Comparison of ENCODE assay signal across 1 cellular context in the genomic region with DNA sequence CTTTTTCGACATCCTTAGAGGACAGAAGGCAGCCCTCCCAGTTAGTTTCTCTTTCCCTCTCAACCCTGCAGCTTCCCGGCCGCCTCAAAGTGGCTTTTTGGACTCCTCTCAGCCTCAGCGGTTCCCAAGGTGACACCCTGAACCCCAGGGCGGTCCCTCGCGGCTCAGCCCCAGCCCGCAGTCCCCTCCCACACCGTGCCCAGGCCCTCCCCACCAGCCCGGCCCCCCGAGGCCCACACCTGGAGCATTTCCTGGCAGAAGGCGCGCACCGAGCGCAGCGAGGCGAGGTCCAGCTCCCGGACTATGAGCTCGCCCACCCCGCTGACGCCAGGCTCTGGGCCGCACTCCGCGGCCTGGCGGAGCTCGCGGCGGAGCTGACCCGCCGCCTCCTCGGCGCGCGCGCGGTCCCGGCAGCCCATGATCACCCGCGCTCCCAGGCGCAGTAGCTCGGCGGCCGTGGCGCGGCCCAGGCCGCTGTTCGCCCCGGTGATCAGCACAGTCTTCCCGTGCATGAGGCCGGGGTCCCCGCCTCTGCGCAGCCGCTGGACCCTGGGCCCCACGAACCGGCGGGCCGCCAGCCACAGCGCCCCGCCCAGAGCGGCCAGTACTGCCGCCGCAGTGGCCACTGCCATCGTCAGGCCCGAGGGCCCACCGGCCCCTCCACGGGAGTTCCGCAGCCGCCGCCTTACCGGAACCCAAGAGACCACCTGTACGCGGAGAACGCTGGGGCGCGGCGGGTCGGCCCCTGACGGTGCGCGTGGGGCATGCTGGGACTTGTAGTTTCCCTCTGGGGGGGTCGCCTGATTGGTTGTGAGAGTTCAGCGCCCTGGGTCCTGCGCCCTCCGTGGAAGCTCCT.
TF ChIP-seq lines count a peak whose summit lies in the region.

A gene with protein sequence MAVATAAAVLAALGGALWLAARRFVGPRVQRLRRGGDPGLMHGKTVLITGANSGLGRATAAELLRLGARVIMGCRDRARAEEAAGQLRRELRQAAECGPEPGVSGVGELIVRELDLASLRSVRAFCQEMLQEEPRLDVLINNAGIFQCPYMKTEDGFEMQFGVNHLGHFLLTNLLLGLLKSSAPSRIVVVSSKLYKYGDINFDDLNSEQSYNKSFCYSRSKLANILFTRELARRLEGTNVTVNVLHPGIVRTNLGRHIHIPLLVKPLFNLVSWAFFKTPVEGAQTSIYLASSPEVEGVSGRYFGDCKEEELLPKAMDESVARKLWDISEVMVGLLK (minus strand): TSS at position 713 of the 856 bp plus-strand sequence. CDS start 81 bp downstream, at position 632.

TF ChIP-seq in HepG2, 621 proteins besides CTCF, POLR2A, EP300 and RAD21 (continued from another document and continues in another):
- TF ChIP-seq, protein P1, sequence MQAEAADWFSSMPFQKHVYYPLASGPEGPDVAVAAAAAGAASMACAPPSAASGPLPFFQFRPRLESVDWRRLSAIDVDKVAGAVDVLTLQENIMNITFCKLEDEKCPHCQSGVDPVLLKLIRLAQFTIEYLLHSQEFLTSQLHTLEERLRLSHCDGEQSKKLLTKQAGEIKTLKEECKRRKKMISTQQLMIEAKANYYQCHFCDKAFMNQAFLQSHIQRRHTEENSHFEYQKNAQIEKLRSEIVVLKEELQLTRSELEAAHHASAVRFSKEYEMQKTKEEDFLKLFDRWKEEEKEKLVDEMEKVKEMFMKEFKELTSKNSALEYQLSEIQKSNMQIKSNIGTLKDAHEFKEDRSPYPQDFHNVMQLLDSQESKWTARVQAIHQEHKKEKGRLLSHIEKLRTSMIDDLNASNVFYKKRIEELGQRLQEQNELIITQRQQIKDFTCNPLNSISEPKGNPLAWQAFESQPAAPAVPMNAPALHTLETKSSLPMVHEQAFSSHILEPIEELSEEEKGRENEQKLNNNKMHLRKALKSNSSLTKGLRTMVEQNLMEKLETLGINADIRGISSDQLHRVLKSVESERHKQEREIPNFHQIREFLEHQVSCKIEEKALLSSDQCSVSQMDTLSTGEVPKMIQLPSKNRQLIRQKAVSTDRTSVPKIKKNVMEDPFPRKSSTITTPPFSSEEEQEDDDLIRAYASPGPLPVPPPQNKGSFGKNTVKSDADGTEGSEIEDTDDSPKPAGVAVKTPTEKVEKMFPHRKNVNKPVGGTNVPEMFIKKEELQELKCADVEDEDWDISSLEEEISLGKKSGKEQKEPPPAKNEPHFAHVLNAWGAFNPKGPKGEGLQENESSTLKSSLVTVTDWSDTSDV (CRISPR knock-in tag; IDR thresholded peaks at IDR 0.05) = no peak
- peak; percentile 92 for TF ChIP-seq ZSCAN21 (CRISPR knock-in tag; IDR thresholded peaks at IDR 0.05; ENCODE audit: borderline replicate concordance)
- no peak; the same call in 1 of the 2 replicates for TF ChIP-seq ZSCAN29 (CRISPR knock-in tag; conservative IDR thresholded peaks at IDR 0.05)
- peak; percentile 65 for TF ChIP-seq MED8 (CRISPR knock-in tag; IDR thresholded peaks at IDR 0.05; ENCODE audit: insufficient replicate concordance)
- TF ChIP-seq, protein P2, sequence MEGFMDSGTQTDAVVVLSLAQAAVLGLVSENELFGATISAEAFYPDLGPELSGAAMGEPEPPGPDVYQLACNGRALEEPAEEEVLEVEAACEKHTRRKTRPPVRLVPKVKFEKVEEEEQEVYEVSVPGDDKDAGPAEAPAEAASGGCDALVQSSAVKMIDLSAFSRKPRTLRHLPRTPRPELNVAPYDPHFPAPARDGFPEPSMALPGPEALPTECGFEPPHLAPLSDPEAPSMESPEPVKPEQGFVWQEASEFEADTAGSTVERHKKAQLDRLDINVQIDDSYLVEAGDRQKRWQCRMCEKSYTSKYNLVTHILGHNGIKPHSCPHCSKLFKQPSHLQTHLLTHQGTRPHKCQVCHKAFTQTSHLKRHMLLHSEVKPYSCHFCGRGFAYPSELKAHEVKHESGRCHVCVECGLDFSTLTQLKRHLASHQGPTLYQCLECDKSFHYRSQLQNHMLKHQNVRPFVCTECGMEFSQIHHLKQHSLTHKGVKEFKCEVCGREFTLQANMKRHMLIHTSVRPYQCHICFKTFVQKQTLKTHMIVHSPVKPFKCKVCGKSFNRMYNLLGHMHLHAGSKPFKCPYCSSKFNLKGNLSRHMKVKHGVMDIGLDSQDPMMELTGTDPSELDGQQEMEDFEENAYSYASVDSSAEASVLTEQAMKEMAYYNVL (CRISPR knock-in tag; IDR thresholded peaks at IDR 0.05; ENCODE audit: borderline replicate concordance) = peak; percentile 90
- no peak for TF ChIP-seq JDP2 (CRISPR knock-in tag; IDR thresholded peaks at IDR 0.05; ENCODE audit: borderline replicate concordance)
- peak; percentile 60; the same call in 1 of the 2 replicates for TF ChIP-seq ZNF160 (CRISPR knock-in tag; IDR thresholded peaks at IDR 0.05)
- TF ChIP-seq KLF15 (CRISPR knock-in tag; IDR thresholded peaks at IDR 0.05; ENCODE audit: borderline replicate concordance) = no peak; the same call in 1 of the 2 replicates
- no peak for TF ChIP-seq MZF1 (CRISPR knock-in tag; IDR thresholded peaks at IDR 0.05; ENCODE audit: borderline replicate concordance)
- TF ChIP-seq, protein P3, sequence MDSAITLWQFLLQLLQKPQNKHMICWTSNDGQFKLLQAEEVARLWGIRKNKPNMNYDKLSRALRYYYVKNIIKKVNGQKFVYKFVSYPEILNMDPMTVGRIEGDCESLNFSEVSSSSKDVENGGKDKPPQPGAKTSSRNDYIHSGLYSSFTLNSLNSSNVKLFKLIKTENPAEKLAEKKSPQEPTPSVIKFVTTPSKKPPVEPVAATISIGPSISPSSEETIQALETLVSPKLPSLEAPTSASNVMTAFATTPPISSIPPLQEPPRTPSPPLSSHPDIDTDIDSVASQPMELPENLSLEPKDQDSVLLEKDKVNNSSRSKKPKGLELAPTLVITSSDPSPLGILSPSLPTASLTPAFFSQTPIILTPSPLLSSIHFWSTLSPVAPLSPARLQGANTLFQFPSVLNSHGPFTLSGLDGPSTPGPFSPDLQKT (CRISPR knock-in tag; IDR thresholded peaks at IDR 0.05; ENCODE audit: borderline replicate concordance) = no peak
- TF ChIP-seq KAT2B (IDR thresholded peaks at IDR 0.05; ENCODE audit: borderline replicate concordance, low read depth, low read length) = no peak
- TF ChIP-seq NCOA5 (CRISPR knock-in tag; IDR thresholded peaks at IDR 0.05) = no peak
- TF ChIP-seq, protein P4, sequence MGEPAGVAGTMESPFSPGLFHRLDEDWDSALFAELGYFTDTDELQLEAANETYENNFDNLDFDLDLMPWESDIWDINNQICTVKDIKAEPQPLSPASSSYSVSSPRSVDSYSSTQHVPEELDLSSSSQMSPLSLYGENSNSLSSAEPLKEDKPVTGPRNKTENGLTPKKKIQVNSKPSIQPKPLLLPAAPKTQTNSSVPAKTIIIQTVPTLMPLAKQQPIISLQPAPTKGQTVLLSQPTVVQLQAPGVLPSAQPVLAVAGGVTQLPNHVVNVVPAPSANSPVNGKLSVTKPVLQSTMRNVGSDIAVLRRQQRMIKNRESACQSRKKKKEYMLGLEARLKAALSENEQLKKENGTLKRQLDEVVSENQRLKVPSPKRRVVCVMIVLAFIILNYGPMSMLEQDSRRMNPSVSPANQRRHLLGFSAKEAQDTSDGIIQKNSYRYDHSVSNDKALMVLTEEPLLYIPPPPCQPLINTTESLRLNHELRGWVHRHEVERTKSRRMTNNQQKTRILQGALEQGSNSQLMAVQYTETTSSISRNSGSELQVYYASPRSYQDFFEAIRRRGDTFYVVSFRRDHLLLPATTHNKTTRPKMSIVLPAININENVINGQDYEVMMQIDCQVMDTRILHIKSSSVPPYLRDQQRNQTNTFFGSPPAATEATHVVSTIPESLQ (CRISPR knock-in tag; conservative IDR thresholded peaks at IDR 0.05) = peak; percentile 65; the same call in 1 of the 2 replicates
- TF ChIP-seq, protein P5, sequence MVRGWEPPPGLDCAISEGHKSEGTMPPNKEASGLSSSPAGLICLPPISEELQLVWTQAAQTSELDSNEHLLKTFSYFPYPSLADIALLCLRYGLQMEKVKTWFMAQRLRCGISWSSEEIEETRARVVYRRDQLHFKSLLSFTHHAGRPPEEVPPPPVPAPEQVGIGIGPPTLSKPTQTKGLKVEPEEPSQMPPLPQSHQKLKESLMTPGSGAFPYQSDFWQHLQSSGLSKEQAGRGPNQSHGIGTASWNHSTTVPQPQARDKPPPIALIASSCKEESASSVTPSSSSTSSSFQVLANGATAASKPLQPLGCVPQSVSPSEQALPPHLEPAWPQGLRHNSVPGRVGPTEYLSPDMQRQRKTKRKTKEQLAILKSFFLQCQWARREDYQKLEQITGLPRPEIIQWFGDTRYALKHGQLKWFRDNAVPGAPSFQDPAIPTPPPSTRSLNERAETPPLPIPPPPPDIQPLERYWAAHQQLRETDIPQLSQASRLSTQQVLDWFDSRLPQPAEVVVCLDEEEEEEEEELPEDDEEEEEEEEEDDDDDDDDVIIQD (CRISPR knock-in tag; IDR thresholded peaks at IDR 0.05; ENCODE audit: low read depth) = peak; percentile 77
- peak; percentile 26 for TF ChIP-seq KDM4B (CRISPR knock-in tag; IDR thresholded peaks at IDR 0.05)
- TF ChIP-seq ZNF501 (CRISPR knock-in tag; IDR thresholded peaks at IDR 0.05) = peak; percentile 98
- TF ChIP-seq, protein P6, sequence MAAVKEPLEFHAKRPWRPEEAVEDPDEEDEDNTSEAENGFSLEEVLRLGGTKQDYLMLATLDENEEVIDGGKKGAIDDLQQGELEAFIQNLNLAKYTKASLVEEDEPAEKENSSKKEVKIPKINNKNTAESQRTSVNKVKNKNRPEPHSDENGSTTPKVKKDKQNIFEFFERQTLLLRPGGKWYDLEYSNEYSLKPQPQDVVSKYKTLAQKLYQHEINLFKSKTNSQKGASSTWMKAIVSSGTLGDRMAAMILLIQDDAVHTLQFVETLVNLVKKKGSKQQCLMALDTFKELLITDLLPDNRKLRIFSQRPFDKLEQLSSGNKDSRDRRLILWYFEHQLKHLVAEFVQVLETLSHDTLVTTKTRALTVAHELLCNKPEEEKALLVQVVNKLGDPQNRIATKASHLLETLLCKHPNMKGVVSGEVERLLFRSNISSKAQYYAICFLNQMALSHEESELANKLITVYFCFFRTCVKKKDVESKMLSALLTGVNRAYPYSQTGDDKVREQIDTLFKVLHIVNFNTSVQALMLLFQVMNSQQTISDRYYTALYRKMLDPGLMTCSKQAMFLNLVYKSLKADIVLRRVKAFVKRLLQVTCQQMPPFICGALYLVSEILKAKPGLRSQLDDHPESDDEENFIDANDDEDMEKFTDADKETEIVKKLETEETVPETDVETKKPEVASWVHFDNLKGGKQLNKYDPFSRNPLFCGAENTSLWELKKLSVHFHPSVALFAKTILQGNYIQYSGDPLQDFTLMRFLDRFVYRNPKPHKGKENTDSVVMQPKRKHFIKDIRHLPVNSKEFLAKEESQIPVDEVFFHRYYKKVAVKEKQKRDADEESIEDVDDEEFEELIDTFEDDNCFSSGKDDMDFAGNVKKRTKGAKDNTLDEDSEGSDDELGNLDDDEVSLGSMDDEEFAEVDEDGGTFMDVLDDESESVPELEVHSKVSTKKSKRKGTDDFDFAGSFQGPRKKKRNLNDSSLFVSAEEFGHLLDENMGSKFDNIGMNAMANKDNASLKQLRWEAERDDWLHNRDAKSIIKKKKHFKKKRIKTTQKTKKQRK (IDR thresholded peaks at IDR 0.05; ENCODE audit: low read length) = no peak
- TF ChIP-seq ZBTB38 (CRISPR knock-in tag; IDR thresholded peaks at IDR 0.05) = peak; percentile 75
- TF ChIP-seq, protein P7, sequence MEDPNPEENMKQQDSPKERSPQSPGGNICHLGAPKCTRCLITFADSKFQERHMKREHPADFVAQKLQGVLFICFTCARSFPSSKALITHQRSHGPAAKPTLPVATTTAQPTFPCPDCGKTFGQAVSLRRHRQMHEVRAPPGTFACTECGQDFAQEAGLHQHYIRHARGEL (CRISPR knock-in tag; IDR thresholded peaks at IDR 0.05) = no peak
- TF ChIP-seq, protein P8, sequence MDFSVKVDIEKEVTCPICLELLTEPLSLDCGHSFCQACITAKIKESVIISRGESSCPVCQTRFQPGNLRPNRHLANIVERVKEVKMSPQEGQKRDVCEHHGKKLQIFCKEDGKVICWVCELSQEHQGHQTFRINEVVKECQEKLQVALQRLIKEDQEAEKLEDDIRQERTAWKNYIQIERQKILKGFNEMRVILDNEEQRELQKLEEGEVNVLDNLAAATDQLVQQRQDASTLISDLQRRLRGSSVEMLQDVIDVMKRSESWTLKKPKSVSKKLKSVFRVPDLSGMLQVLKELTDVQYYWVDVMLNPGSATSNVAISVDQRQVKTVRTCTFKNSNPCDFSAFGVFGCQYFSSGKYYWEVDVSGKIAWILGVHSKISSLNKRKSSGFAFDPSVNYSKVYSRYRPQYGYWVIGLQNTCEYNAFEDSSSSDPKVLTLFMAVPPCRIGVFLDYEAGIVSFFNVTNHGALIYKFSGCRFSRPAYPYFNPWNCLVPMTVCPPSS (IDR thresholded peaks at IDR 0.05) = no peak
- TF ChIP-seq, protein P9, sequence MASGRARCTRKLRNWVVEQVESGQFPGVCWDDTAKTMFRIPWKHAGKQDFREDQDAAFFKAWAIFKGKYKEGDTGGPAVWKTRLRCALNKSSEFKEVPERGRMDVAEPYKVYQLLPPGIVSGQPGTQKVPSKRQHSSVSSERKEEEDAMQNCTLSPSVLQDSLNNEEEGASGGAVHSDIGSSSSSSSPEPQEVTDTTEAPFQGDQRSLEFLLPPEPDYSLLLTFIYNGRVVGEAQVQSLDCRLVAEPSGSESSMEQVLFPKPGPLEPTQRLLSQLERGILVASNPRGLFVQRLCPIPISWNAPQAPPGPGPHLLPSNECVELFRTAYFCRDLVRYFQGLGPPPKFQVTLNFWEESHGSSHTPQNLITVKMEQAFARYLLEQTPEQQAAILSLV (CRISPR knock-in tag; IDR thresholded peaks at IDR 0.05; ENCODE audit: borderline replicate concordance) = peak; percentile 79; the same call in 1 of the 2 replicates
- TF ChIP-seq, protein P10, sequence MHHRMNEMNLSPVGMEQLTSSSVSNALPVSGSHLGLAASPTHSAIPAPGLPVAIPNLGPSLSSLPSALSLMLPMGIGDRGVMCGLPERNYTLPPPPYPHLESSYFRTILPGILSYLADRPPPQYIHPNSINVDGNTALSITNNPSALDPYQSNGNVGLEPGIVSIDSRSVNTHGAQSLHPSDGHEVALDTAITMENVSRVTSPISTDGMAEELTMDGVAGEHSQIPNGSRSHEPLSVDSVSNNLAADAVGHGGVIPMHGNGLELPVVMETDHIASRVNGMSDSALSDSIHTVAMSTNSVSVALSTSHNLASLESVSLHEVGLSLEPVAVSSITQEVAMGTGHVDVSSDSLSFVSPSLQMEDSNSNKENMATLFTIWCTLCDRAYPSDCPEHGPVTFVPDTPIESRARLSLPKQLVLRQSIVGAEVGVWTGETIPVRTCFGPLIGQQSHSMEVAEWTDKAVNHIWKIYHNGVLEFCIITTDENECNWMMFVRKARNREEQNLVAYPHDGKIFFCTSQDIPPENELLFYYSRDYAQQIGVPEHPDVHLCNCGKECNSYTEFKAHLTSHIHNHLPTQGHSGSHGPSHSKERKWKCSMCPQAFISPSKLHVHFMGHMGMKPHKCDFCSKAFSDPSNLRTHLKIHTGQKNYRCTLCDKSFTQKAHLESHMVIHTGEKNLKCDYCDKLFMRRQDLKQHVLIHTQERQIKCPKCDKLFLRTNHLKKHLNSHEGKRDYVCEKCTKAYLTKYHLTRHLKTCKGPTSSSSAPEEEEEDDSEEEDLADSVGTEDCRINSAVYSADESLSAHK (CRISPR knock-in tag; IDR thresholded peaks at IDR 0.05; ENCODE audit: borderline replicate concordance) = peak; percentile 65; the same call in 1 of the 2 replicates
- peak; percentile 92 for TF ChIP-seq KAT8 (CRISPR knock-in tag; IDR thresholded peaks at IDR 0.05)
- no peak for TF ChIP-seq FOXJ3 (CRISPR knock-in tag; IDR thresholded peaks at IDR 0.05; ENCODE audit: borderline replicate concordance)
- no peak for TF ChIP-seq ZBTB21 (CRISPR knock-in tag; IDR thresholded peaks at IDR 0.05)
- TF ChIP-seq ZNF143 (CRISPR knock-in tag; IDR thresholded peaks at IDR 0.05) = peak; percentile 98
- TF ChIP-seq SMARCE1 (IDR thresholded peaks at IDR 0.05; ENCODE audit: borderline replicate concordance) = no peak
- TF ChIP-seq ZNF329 (CRISPR knock-in tag; IDR thresholded peaks at IDR 0.05; ENCODE audit: low read depth) = peak; percentile 80
- TF ChIP-seq, protein P11, sequence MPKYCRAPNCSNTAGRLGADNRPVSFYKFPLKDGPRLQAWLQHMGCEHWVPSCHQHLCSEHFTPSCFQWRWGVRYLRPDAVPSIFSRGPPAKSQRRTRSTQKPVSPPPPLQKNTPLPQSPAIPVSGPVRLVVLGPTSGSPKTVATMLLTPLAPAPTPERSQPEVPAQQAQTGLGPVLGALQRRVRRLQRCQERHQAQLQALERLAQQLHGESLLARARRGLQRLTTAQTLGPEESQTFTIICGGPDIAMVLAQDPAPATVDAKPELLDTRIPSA (CRISPR knock-in tag; IDR thresholded peaks at IDR 0.05; ENCODE audit: borderline replicate concordance) = no peak
